In the genomic region with DNA sequence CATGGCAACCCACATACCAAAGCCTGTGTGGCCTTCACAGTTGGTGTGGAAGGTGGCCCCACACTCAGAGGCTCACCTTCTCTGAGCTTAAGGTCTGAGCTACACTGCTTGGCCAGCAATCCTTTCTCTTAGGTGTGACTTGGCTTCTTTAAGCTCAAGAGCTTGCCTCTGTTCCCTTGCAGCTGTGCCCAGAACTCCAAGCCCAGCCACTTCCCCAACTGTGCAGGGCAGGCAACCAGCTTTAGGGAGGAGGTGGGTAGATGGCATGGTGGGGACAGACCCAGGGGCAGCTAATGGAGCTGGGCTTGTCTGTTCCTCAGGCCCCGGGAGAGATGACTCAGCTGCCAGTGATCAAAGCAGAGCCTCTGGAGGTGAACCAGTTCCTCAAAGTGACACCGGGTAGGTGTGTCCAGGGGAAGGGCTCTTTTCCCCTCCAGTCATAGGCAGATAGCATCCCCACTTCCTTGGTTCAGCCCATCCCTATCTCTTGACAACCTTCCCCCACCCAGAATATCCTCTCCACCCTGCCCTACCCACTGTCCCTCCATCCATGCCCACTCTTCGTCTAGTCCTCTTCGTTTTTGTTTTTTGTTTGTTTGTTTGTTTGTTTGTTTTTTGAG, we compare ENCODE assay signal across 13 cellular contexts. TPM values are rescaled to one million over a fixed set of nuclear protein-coding genes. Genes with fewer than 3 reads are reported as not detected.
DNase-seq lines count a peak whose midpoint lies in the region; ATAC-seq, FAIRE-seq and TF ChIP-seq lines count a peak whose summit lies in the region.
"Had no signal": no experiment of that assay in that cellular context is flagged by ENCODE, and none has a peak within 500 bp of the region (broad histone marks: within the 10 kb centered on the region; RNA-seq: fewer than 3 reads in every experiment).

No MANE protein-coding gene starts in this region.

- peaks cover 24% of the 10 kb centered on the region for H3K27me3 Mint-ChIP-seq in activated B cell treated with CpG ODN at 0.5 μM for 24 hours

- peak; percentile 30 to 61; a peak in 5 of 6 replicates for ATAC-seq in A549
- peak; percentile 63 for ATAC-seq in GM18909 (IDR thresholded peaks at IDR 0.05; ENCODE audit: poor library complexity, unreplicated experiment)
- ATAC-seq in activated B cell treated with CpG ODN at 0.5 μM for 24 hours (ENCODE audit: low read depth) = peak; percentile 93
- no peak for ATAC-seq in gastrocnemius medialis

- TF ChIP-seq POLR2A in A549 (IDR thresholded peaks at IDR 0.05; ENCODE audit: low read length) = no peak
- TF ChIP-seq POLR2A in gastrocnemius medialis (IDR thresholded peaks at IDR 0.05) = no peak

- TF ChIP-seq CTCF in A549 (IDR thresholded peaks at IDR 0.05) = no peak
- TF ChIP-seq CTCF in activated B cell treated with CpG ODN at 0.5 μM for 24 hours (IDR thresholded peaks at IDR 0.05) = no peak
- no peak for TF ChIP-seq CTCF in coronary artery (IDR thresholded peaks at IDR 0.05)
- no peak for TF ChIP-seq CTCF in gastrocnemius medialis (IDR thresholded peaks at IDR 0.05 in 4 of 5, conservative IDR thresholded peaks at IDR 0.05 in 1 of 5)

- H3K27me3 ChIP-seq in gastrocnemius medialis = no peaks in the 10 kb centered on the region
- H3K27me3 ChIP-seq: cardiac muscle cell had no signal

- DNase-seq in A549 (ENCODE audit: low read depth in 1 of 2, low spot score in 1 of 2) (no peak), HUDEP-2 (lab: John Stamatoyannopoulos, UW; ENCODE audit: unreplicated experiment in 76 of 76) (peak in 67 of 76 experiments; percentile 5 to 79 (median 47)), activated B cell treated with CpG ODN at 0.5 μM for 24 hours (no peak), coronary artery (ENCODE audit: low spot score) (no peak), hippocampal formation (lab: John Stamatoyannopoulos, UW) (no peak), gastrocnemius medialis (no peak), dedifferentiated amniotic fluid mesenchymal stem cell (ENCODE audit: extremely low spot score) (no peak)
- DNase-seq: C1 segment of cervical spinal cord, foreskin fibroblast, NCI-H526 had no signal

- H3K4me2 ChIP-seq in A549 = no peak overlapping the region; the same call in 2 of the 3 replicates

- H3K4me1 ChIP-seq in A549 = peaks cover 20% of the 10 kb centered on the region
- no peaks in the 10 kb centered on the region for H3K4me1 ChIP-seq in gastrocnemius medialis

- no peak overlapping the region for H3K4me3 ChIP-seq in A549
- H3K4me3 ChIP-seq in coronary artery = no peak overlapping the region
- no peak overlapping the region for H3K4me3 ChIP-seq in gastrocnemius medialis
- H3K4me3 ChIP-seq: cardiac muscle cell had no signal

- H3K4me1 Mint-ChIP-seq in activated B cell treated with CpG ODN at 0.5 μM for 24 hours = peaks cover 9% of the 10 kb centered on the region

- no peak for FAIRE-seq in A549 (lab: Jason Lieb, UNC)
- FAIRE-seq: urothelium cell line had no signal

- TF ChIP-seq EP300 in A549 (IDR thresholded peaks at IDR 0.05) = no peak

- CTCF ChIA-PET in A549 (lab: Yijun Ruan, JAX) (interaction anchor here (0.7 to 31.4 kb wide), 20 partner anchors 9 to 345 kb away, joined by 3 to 872 read pairs (median 7); partner anchors contain the start of genes CHRM4, CREB3L1 and DGKZ), activated B cell treated with CpG ODN at 0.5 μM for 24 hours (lab: Charles Lee) (interaction anchor here (1.3 to 8.9 kb wide), 2 partner anchors 9 to 69 kb away, joined by 3 to 119 read pairs; no protein-coding TSS in a partner anchor)

- H3K9me3 ChIP-seq in A549 (no peaks in the 10 kb centered on the region), gastrocnemius medialis (no peaks in the 10 kb centered on the region)

- intact Hi-C loops in activated B cell treated with CpG ODN at 0.5 μM for 24 hours (cut with micrococcal nuclease) (loop anchor here (10.0 kb wide), 1 partner anchor 185 kb away; the partner anchor contains the start of gene PHF21A), gastrocnemius medialis (cut with DNase I; ENCODE audit: low total_unique reads) (loop anchor here (10.0 kb wide), 1 partner anchor 345 kb away; no protein-coding TSS in a partner anchor)

- no peaks in the 10 kb centered on the region for H3K36me3 ChIP-seq in gastrocnemius medialis
- H3K36me3 ChIP-seq: cardiac muscle cell had no signal

- H3K27ac ChIP-seq in A549 = peak overlapping the region in 1 of 2 experiments; percentile 41; a peak in 3 of 6 replicates
- no peak overlapping the region for H3K27ac ChIP-seq in coronary artery
- H3K27ac ChIP-seq in gastrocnemius medialis = no peak overlapping the region
- H3K27ac ChIP-seq: cardiac muscle cell had no signal

- in situ Hi-C loops in gastrocnemius medialis (cut with MboI; ENCODE audit: low sequenced_read_pairs in 4 of 4) = loop anchor here (5.0 to 25.0 kb wide), 3 partner anchors 67 to 347 kb away; partner anchors contain the start of gene PHF21A (in 1 of the 4)

- no peaks in the 10 kb centered on the region for H3K9me3 Mint-ChIP-seq in activated B cell treated with CpG ODN at 0.5 μM for 24 hours

- no peaks in the 10 kb centered on the region for H3K36me3 Mint-ChIP-seq in activated B cell treated with CpG ODN at 0.5 μM for 24 hours (ENCODE audit: low read depth)

- POLR2A ChIA-PET in A549 (lab: Yijun Ruan, JAX) (interaction anchor here (0.5 to 2.6 kb wide), 3 partner anchors 66 to 102 kb away, joined by 3 to 25 read pairs (median 11); no protein-coding TSS in a partner anchor), activated B cell treated with CpG ODN at 0.5 μM for 24 hours (lab: Charles Lee) (no interaction called here)

- WGBS in A549 (ENCODE audit: missing lambda C conversion rate) = 43% methylated on average over 4 of the region's 4 CpGs

- no peak for TF ChIP-seq RAD21 in A549 (conservative IDR thresholded peaks at IDR 0.05 in 1 of 2, IDR thresholded peaks at IDR 0.05 in 1 of 2)

- H3K27ac Mint-ChIP-seq in activated B cell treated with CpG ODN at 0.5 μM for 24 hours = no peak overlapping the region

- no peak overlapping the region for H3K4me3 Mint-ChIP-seq in activated B cell treated with CpG ODN at 0.5 μM for 24 hours

TF ChIP-seq in A549, 52 proteins besides CTCF, POLR2A, EP300 and RAD21:
- TF ChIP-seq EHF (CRISPR knock-in tag; IDR thresholded peaks at IDR 0.05) (no peak), SMC3 (IDR thresholded peaks at IDR 0.05) (no peak), NPAS2 (CRISPR knock-in tag; IDR thresholded peaks at IDR 0.05; ENCODE audit: borderline replicate concordance) (no peak), KDM1A (IDR thresholded peaks at IDR 0.05; ENCODE audit: low read depth) (no peak), MAFK (IDR thresholded peaks at IDR 0.05; ENCODE audit: partially characterized antibody) (no peak)
- TF ChIP-seq, protein P1, sequence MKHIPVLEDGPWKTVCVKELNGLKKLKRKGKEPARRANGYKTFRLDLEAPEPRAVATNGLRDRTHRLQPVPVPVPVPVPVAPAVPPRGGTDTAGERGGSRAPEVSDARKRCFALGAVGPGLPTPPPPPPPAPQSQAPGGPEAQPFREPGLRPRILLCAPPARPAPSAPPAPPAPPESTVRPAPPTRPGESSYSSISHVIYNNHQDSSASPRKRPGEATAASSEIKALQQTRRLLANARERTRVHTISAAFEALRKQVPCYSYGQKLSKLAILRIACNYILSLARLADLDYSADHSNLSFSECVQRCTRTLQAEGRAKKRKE (CRISPR knock-in tag; IDR thresholded peaks at IDR 0.05; ENCODE audit: low read depth) = no peak

RNA-seq across cellular contexts. Expression of gene CREB3L1, which starts 32.3 kb away (rescaled TPM):
- polyA plus RNA-seq in A549 (2011; rRNA removed) (0.48 and 0.61 TPM in 2 replicates), A549 (2017; fragmentation: RNase III; extraction: RNeasy Plus Mini Kit Qiagen cat#74134 plus additional on column Dnase treatment) (2.1 to 2.7 TPM (median 2.3 TPM) in 3 replicates)
- polyA plus RNA-seq in A549 (2012; cell fraction: cytosol; rRNA removed) = 0.24 and 0.45 TPM in 2 replicates
- polyA plus RNA-seq in A549 (2012; cell fraction: nucleus; rRNA removed) = 0.56 and 0.86 TPM in 2 replicates
- 1.3 and 1.7 TPM in 2 replicates for polyA minus RNA-seq in A549 (2011; rRNA and poly(A)+ RNA removed)
- total RNA-seq in activated B cell treated with CpG ODN at 0.5 μM for 24 hours (not detected in 2 replicates), gastrocnemius medialis (under 1 TPM; 0.27 to 0.69 (median 0.57) TPM)

RNA-seq across cellular contexts. Expression of gene DGKZ, which starts 37.5 kb away (rescaled TPM):
- 12.8 and 14.5 TPM in 2 replicates for polyA plus RNA-seq in A549 (2011; rRNA removed)
- polyA plus RNA-seq in A549 (2012; cell fraction: cytosol; rRNA removed) = 37.4 and 55.9 TPM in 2 replicates
- 133 and 174 TPM in 2 replicates for polyA plus RNA-seq in A549 (2012; cell fraction: nucleus; rRNA removed)
- polyA plus RNA-seq in A549 (2017; fragmentation: RNase III; extraction: RNeasy Plus Mini Kit Qiagen cat#74134 plus additional on column Dnase treatment) = 28.4 to 30.7 TPM (median 28.4 TPM) in 3 replicates
- 22.7 and 37.4 TPM in 2 replicates for polyA minus RNA-seq in A549 (2011; rRNA and poly(A)+ RNA removed)
- 48.1 and 53.6 TPM in 2 replicates for total RNA-seq in activated B cell treated with CpG ODN at 0.5 μM for 24 hours
- total RNA-seq in gastrocnemius medialis = 100 to 1,000 TPM; 127 to 155 (median 131) TPM

Comparison
In these comparisons a context has a peak if more than half of its experiments do, and no peak if none do; other contexts are left out.
1. ATAC-seq: peak in A549 (2 of 2), GM18909 (single experiment) and activated B cell treated with CpG ODN at 0.5 μM for 24 hours (single experiment); none in gastrocnemius medialis (0 of 2).
2. DNase-seq: peak in HUDEP-2 (67 of 76); none in A549 (0 of 2), activated B cell treated with CpG ODN at 0.5 μM for 24 hours (single experiment), coronary artery (single experiment), hippocampal formation (0 of 2), gastrocnemius medialis (0 of 2) and dedifferentiated amniotic fluid mesenchymal stem cell (single experiment).